9 cellular contexts compared by ENCODE assay signal in the genomic region with DNA sequence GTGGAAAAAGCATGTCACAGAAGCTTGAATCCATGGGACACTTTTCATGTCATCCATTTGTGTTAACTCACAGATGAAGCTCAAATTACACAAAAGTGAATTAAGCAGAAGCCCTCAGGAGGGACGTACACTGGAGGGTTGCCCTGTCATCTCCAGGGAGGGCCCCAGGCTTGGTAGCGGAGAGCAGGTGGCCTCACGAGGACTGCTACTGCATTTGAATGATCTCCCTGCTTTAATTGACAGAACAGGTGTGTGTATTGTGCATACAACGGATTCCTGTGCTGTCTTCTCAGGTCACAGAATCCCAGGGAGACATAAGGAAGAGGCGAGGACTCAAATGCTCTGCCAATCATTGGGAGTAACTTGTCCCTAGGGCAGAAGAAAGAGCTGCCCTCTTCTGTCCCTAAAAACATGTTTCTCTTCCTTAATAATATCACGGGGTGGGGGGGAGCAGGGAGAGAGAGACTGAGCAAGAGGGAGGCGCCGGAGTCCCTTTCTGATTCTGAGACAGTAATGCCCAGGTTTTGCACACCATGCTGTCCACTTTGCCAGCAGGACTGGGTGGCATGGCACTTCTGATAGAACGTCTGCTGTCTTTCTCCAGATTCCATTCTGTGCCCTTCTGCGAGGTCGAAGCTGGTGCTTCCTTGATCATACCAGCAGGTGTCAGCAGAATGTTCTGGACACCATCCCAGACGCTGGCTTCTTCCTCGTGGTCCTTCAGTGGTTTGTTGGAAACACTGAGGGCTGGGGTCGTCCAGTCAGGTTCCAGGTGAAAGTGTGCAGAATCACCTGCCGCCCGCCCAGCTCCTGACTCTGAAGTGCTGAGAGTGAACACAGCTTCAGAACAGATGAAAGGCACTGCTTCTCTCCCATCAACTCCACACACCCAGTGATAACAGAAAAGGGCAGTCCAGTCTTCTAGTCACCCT. TPM values are rescaled to one million over a fixed set of nuclear protein-coding genes. Genes with fewer than 3 reads are reported as not detected.
DNase-seq lines count a peak whose midpoint lies in the region; ATAC-seq and TF ChIP-seq lines count a peak whose summit lies in the region.
"Had no signal": no experiment of that assay in that cellular context is flagged by ENCODE, and none has a peak within 500 bp of the region (broad histone marks: within the 10 kb centered on the region; RNA-seq: fewer than 3 reads in every experiment).

No MANE protein-coding gene starts in this region.

- peaks cover 3 to 15% (median 15%) of the 10 kb centered on the region in 3 donors for H3K27me3 Mint-ChIP-seq in CD14-positive monocyte (ENCODE audit: low read depth in 3 of 3)

- H3K27me3 ChIP-seq in right lobe of liver: no peaks in the 10 kb centered on the region

- H3K4me1 ChIP-seq in right lobe of liver: no peaks in the 10 kb centered on the region

- no peaks in the 10 kb centered on the region for H3K36me3 ChIP-seq in right lobe of liver

- H3K9me3 ChIP-seq in right lobe of liver: no peaks in the 10 kb centered on the region

- peaks cover 0 to 2% (median 0%) of the 10 kb centered on the region in 7 donors for H3K9me3 Mint-ChIP-seq in CD14-positive monocyte
- H3K9me3 Mint-ChIP-seq in stimulated activated effector memory CD8-positive, alpha-beta T cell treated with anti-CD3 and anti-CD28 coated beads, Interleukin-12 subunit alpha, Interleukin-12 subunit beta, amount 100 ng/mL, for 72 hours: no peaks in the 10 kb centered on the region

- TF ChIP-seq CTCF in CD14-positive monocyte (IDR thresholded peaks at IDR 0.05) (peak; percentile 72), WI38 (IDR thresholded peaks at IDR 0.05; ENCODE audit: low read depth, low read length) (peak; percentile 54), right lobe of liver (IDR thresholded peaks at IDR 0.05) (peak; percentile 71 to 80 (median 74))

- intact Hi-C loops in CD14-positive monocyte (cut with micrococcal nuclease) (loop anchor here in 1 of 2 donors (2.0 to 5.0 kb wide), 2 partner anchors 54 to 169 kb away; no protein-coding TSS in a partner anchor), right lobe of liver (cut with DNase I) (loop anchor here in 1 of 2 donors (10.0 kb wide), 2 partner anchors 52 to 172 kb away; no protein-coding TSS in a partner anchor)

- H3K4me1 Mint-ChIP-seq in CD14-positive monocyte: peaks cover 15% of the 10 kb centered on the region
- peaks cover 44% of the 10 kb centered on the region for H3K4me1 Mint-ChIP-seq in stimulated activated effector memory CD8-positive, alpha-beta T cell treated with anti-CD3 and anti-CD28 coated beads, Interleukin-12 subunit alpha, Interleukin-12 subunit beta, amount 100 ng/mL, for 72 hours

- no peak overlapping the region for H3K4me3 ChIP-seq in WI38 (ENCODE audit: low read depth, low read length)
- H3K4me3 ChIP-seq in right lobe of liver: no peak overlapping the region

- ATAC-seq in GM19324 (IDR thresholded peaks at IDR 0.05; ENCODE audit: low FRiP score, unreplicated experiment) (peak; percentile 58), right lobe of liver (peak; percentile 92 to 98 (median 94))
- peak; percentile 75 for ATAC-seq in stimulated activated effector memory CD8-positive, alpha-beta T cell treated with anti-CD3 and anti-CD28 coated beads, Interleukin-12 subunit alpha, Interleukin-12 subunit beta, amount 100 ng/mL, for 72 hours

- no peak for TF ChIP-seq POLR2A in right lobe of liver (IDR thresholded peaks at IDR 0.05)

- no peak overlapping the region for H3K27ac Mint-ChIP-seq in CD14-positive monocyte
- H3K27ac Mint-ChIP-seq in stimulated activated effector memory CD8-positive, alpha-beta T cell treated with anti-CD3 and anti-CD28 coated beads, Interleukin-12 subunit alpha, Interleukin-12 subunit beta, amount 100 ng/mL, for 72 hours: peak overlapping the region; percentile 92

- no peak overlapping the region for H3K27ac ChIP-seq in right lobe of liver

- DNase-seq in CD14-positive monocyte (ENCODE audit: low spot score): no peak
- DNase-seq in NCI-H146 (lab: John Stamatoyannopoulos, UW): peak; percentile 83
- peak; percentile 14 for DNase-seq in dedifferentiated amniotic fluid mesenchymal stem cell (ENCODE audit: extremely low spot score)
- peak in 2 of 3 donors; percentile 52 to 62 for DNase-seq in right lobe of liver
- peak in 1 of 2 donors; percentile 71 for DNase-seq in stimulated activated effector memory CD8-positive, alpha-beta T cell treated with anti-CD3 and anti-CD28 coated beads, Interleukin-12 subunit alpha, Interleukin-12 subunit beta, amount 100 ng/mL, for 72 hours (ENCODE audit: low spot score in 2 of 2)
- DNase-seq in ecto neural progenitor cell (ENCODE audit: low spot score): no peak

- H3K36me3 Mint-ChIP-seq in CD14-positive monocyte: no peaks in the 10 kb centered on the region
- no peaks in the 10 kb centered on the region for H3K36me3 Mint-ChIP-seq in stimulated activated effector memory CD8-positive, alpha-beta T cell treated with anti-CD3 and anti-CD28 coated beads, Interleukin-12 subunit alpha, Interleukin-12 subunit beta, amount 100 ng/mL, for 72 hours
- H3K36me3 Mint-ChIP-seq: IgD-negative memory B cell had no signal

- WGBS in right lobe of liver (ENCODE audit: insufficient coverage, low coverage, low lambda C conversion rate, missing lambda C conversion rate): 18% methylated on average over 14 of the region's 16 CpGs

- peak overlapping the region in 1 of 2 donors; percentile 65 for H3K4me3 Mint-ChIP-seq in CD14-positive monocyte
- peak overlapping the region; percentile 32 for H3K4me3 Mint-ChIP-seq in stimulated activated effector memory CD8-positive, alpha-beta T cell treated with anti-CD3 and anti-CD28 coated beads, Interleukin-12 subunit alpha, Interleukin-12 subunit beta, amount 100 ng/mL, for 72 hours

RNA-seq across cellular contexts. Expression of a gene that starts 26.1 kb away (rescaled TPM):
- 1 to 10 TPM in 1 of 2 donors, under 1 TPM in 1; 0.68 to 1.8 TPM for polyA plus RNA-seq in CD14-positive monocyte
- under 1 TPM; 0.05 to 0.30 (median 0.12) TPM for total RNA-seq in right lobe of liver

Comparison
In these comparisons a context has a peak if more than half of its experiments do, and no peak if none do; other contexts are left out.
1. DNase-seq: peak in NCI-H146 (single experiment), dedifferentiated amniotic fluid mesenchymal stem cell (single experiment) and right lobe of liver (2 of 3); none in CD14-positive monocyte (single experiment) and ecto neural progenitor cell (single experiment).
2. Peak in every context shown above with its lines, with median percentiles within 50 percentile points of each other: CTCF ChIP-seq and ATAC-seq.